15 cellular contexts compared by ENCODE assay signal in the genomic region with DNA sequence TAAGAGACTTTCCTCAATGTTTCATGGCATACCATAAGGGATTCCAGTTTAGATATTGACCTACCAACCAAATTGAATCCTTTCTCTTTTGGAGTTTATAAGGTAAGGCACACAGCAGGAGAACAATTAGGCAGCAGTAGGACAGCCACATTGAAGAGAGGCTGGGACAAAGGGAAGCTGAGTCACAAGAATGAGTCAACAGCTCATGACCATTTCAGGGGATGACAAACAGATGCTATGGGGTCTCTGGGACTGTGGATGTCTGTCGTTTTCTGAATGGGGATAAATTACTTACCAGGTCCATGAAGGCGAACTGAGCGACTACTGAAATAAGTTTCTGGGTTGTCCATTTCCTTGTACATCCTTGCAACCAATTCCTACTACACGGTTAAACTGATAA. TPM values are rescaled to one million over a fixed set of nuclear protein-coding genes. Genes with fewer than 3 reads are reported as not detected.
"Had no signal": no experiment of that assay in that cellular context is flagged by ENCODE, and none has a peak within 500 bp of the region (broad histone marks: within the 10 kb centered on the region; RNA-seq: fewer than 3 reads in every experiment).

No MANE protein-coding gene starts in this region.

- DNase-seq: activated CD4-positive, alpha-beta T cell treated with anti-CD3 and anti-CD28 coated beads, Interleukin-2, amount 50 U/mL, for 1 hour; activated CD4-positive, CD25-positive, alpha-beta regulatory T cell; activated naive CD4-positive, alpha-beta T cell treated with anti-CD3 and anti-CD28 coated beads, Interleukin-2, amount 10 ng/mL, durations not matched to agents 7 days and 5 days; activated T-cell treated with anti-CD3 and anti-CD28 coated beads for 4 hours; cerebellar nuclear complex; endodermal cell; left colon; mucosa of descending colon; naive thymus-derived CD8-positive, alpha-beta T cell; stimulated activated naive CD4-positive, alpha-beta T cell; substantia nigra; T-helper 17 cell; trophoblast cell had no signal

- H3K9me3 ChIP-seq: mucosa of descending colon had no signal

- FAIRE-seq: TTC549 had no signal

- H3K4me3 ChIP-seq: lung, mucosa of descending colon had no signal

RNA-seq across cellular contexts. Expression of a gene that starts 48.6 kb away (rescaled TPM):
- total RNA-seq: naive thymus-derived CD8-positive, alpha-beta T cell had no signal
- polyA plus RNA-seq: naive thymus-derived CD8-positive, alpha-beta T cell had no signal
